12 cellular contexts compared by ENCODE assay signal in genomic region chr16:5073279-5073629, GRCh38. TPM values are rescaled to one million over a fixed set of nuclear protein-coding genes. Genes with fewer than 3 reads are reported as not detected.
A peak's percentile ranks its signal among the peaks of the same experiment; 100 is the strongest.
DNase-seq lines count a peak whose midpoint lies in the region; ATAC-seq and TF ChIP-seq lines count a peak whose summit lies in the region.
"Had no signal": no experiment of that assay in that cellular context is flagged by ENCODE, and none has a peak within 500 bp of the region (broad histone marks: within the 10 kb centered on the region; RNA-seq: fewer than 3 reads in every experiment).

No MANE protein-coding gene starts in this region.

- no peak for DNase-seq in activated T-cell treated with anti-CD3 and anti-CD28 coated beads, Interleukin-2, amount 50 U/mL, for 24 hours
- no peak for DNase-seq in activated T-cell treated with anti-CD3 and anti-CD28 coated beads, Interleukin-2, amount 50 U/mL, for 48 hours
- no peak for DNase-seq in OCI-LY7 (ENCODE audit: low spot score)
- no peak for DNase-seq in effector memory CD8-positive, alpha-beta T cell
- DNase-seq in progenitor cell of endocrine pancreas (ENCODE audit: low spot score, unreplicated experiment): no peak
- DNase-seq in AG20443 (ENCODE audit: low spot score): no peak
- DNase-seq: anterior cingulate cortex, NCI-H345, RPMI8226 had no signal

- no peak overlapping the region for H2AFZ ChIP-seq in OCI-LY7 (ENCODE audit: low read length)

- intact Hi-C loops in OCI-LY7 (cut with micrococcal nuclease; ENCODE audit: unreplicated experiment): no loop called here

- BruUV-seq in OCI-LY7 (replicated peaks; lab: Mats Ljungman, UMichigan): no TSS peak

- no peaks in the 10 kb centered on the region for H3K9me3 Mint-ChIP-seq in activated T-cell treated with anti-CD3 and anti-CD28 coated beads, Interleukin-2, amount 50 U/mL, for 24 hours
- H3K9me3 Mint-ChIP-seq in effector memory CD8-positive, alpha-beta T cell: no peaks in the 10 kb centered on the region
- H3K9me3 Mint-ChIP-seq in progenitor cell of endocrine pancreas (ENCODE audit: low read depth): no peaks in the 10 kb centered on the region

- no peak for TF ChIP-seq CTCF in OCI-LY7 (conservative IDR thresholded peaks at IDR 0.05; ENCODE audit: low read length)
- no peak for TF ChIP-seq CTCF in progenitor cell of endocrine pancreas (IDR thresholded peaks at IDR 0.05; ENCODE audit: unreplicated experiment)

- CTCF ChIA-PET in OCI-LY7 (lab: Charles Lee; ENCODE audit: unreplicated experiment): interaction anchor here (0.6 kb wide), 1 partner anchor 18 kb away, joined by 5 read pairs; no protein-coding TSS in a partner anchor

- H3K79me2 ChIP-seq in OCI-LY7 (ENCODE audit: insufficient read depth, low read depth, low read length): peaks cover 13% of the 10 kb centered on the region; the same call in 1 of the 2 replicates

- peaks cover 19% of the 10 kb centered on the region for H3K4me1 ChIP-seq in OCI-LY7 (ENCODE audit: insufficient read depth, low read length, poor library complexity, severe bottlenecking)

- H3K4me3 Mint-ChIP-seq in activated T-cell treated with anti-CD3 and anti-CD28 coated beads, Interleukin-2, amount 50 U/mL, for 24 hours: peak overlapping the region; percentile 99
- peak overlapping the region; percentile 96 for H3K4me3 Mint-ChIP-seq in effector memory CD8-positive, alpha-beta T cell
- H3K4me3 Mint-ChIP-seq in progenitor cell of endocrine pancreas (ENCODE audit: low read depth): peak overlapping the region; percentile 96

- peaks cover 37% of the 10 kb centered on the region for H3K36me3 ChIP-seq in OCI-LY7 (ENCODE audit: insufficient read depth, low read length)

- H3K27me3 Mint-ChIP-seq in activated T-cell treated with anti-CD3 and anti-CD28 coated beads, Interleukin-2, amount 50 U/mL, for 24 hours: no peaks in the 10 kb centered on the region
- no peaks in the 10 kb centered on the region for H3K27me3 Mint-ChIP-seq in effector memory CD8-positive, alpha-beta T cell
- H3K27me3 Mint-ChIP-seq in progenitor cell of endocrine pancreas: no peaks in the 10 kb centered on the region

- peak overlapping the region; percentile 78 for H3K4me2 ChIP-seq in OCI-LY7 (ENCODE audit: low read length)

- no peaks in the 10 kb centered on the region for H3K9me3 ChIP-seq in OCI-LY7 (ENCODE audit: low read length)

- peak overlapping the region; percentile 78 for H3K4me3 ChIP-seq in OCI-LY7 (ENCODE audit: low read depth, low read length, poor library complexity, severe bottlenecking)

- no peak for ATAC-seq in effector memory CD8-positive, alpha-beta T cell (replicated peaks)
- ATAC-seq in GM21576 (IDR thresholded peaks at IDR 0.05; ENCODE audit: unreplicated experiment) (no peak), HG02973 (IDR thresholded peaks at IDR 0.05; ENCODE audit: unreplicated experiment) (no peak)

- no peak overlapping the region for H3K27ac ChIP-seq in OCI-LY7 (ENCODE audit: low read depth, low read length, poor library complexity, severe bottlenecking)
- H3K27ac ChIP-seq: VCaP had no signal

- H3K9me2 ChIP-seq in OCI-LY7 (ENCODE audit: insufficient read depth, low read length): no peaks in the 10 kb centered on the region

- peak overlapping the region; percentile 97 for H3K27ac Mint-ChIP-seq in activated T-cell treated with anti-CD3 and anti-CD28 coated beads, Interleukin-2, amount 50 U/mL, for 24 hours
- peak overlapping the region; percentile 41 to 98 for H3K27ac Mint-ChIP-seq in effector memory CD8-positive, alpha-beta T cell
- no peak overlapping the region for H3K27ac Mint-ChIP-seq in progenitor cell of endocrine pancreas

- POLR2A ChIA-PET in OCI-LY7 (lab: Charles Lee): interaction anchor here (1.8 kb wide), 1 partner anchor 25 kb away, joined by 7 read pairs; no protein-coding TSS in a partner anchor

- H3K36me3 Mint-ChIP-seq in activated T-cell treated with anti-CD3 and anti-CD28 coated beads, Interleukin-2, amount 50 U/mL, for 24 hours (ENCODE audit: low read depth): peaks cover 56% of the 10 kb centered on the region
- H3K36me3 Mint-ChIP-seq in effector memory CD8-positive, alpha-beta T cell (ENCODE audit: insufficient read depth): peaks cover 45% of the 10 kb centered on the region
- peaks cover 5% of the 10 kb centered on the region for H3K36me3 Mint-ChIP-seq in progenitor cell of endocrine pancreas (ENCODE audit: insufficient read depth)

- H3K4me1 Mint-ChIP-seq in activated T-cell treated with anti-CD3 and anti-CD28 coated beads, Interleukin-2, amount 50 U/mL, for 24 hours (ENCODE audit: low read depth): peaks cover 30% of the 10 kb centered on the region
- H3K4me1 Mint-ChIP-seq in effector memory CD8-positive, alpha-beta T cell (ENCODE audit: low read depth in 2 of 2): peaks cover 27% of the 10 kb centered on the region in 2 donors
- peaks cover 1% of the 10 kb centered on the region for H3K4me1 Mint-ChIP-seq in progenitor cell of endocrine pancreas (ENCODE audit: low read depth)

- no peaks in the 10 kb centered on the region for H4K20me1 ChIP-seq in OCI-LY7 (ENCODE audit: insufficient read depth, low read length)

RNA-seq across cellular contexts. Expression of gene ALG1, which starts 1.6 kb away (rescaled TPM):
- total RNA-seq in OCI-LY7 (2014; rRNA removed; shearing (Covaris generic)): 13.7 TPM in 2 replicates
- 20.5 and 23.1 TPM in 2 replicates for total RNA-seq in OCI-LY7 (2022)
- total RNA-seq in progenitor cell of endocrine pancreas: 28.4 and 30.8 TPM in 2 replicates

RNA-seq across cellular contexts. Expression of gene C16orf89, which starts 7.5 kb away (rescaled TPM):
- not detected in 2 replicates for total RNA-seq in OCI-LY7 (2014; rRNA removed; shearing (Covaris generic))
- total RNA-seq in OCI-LY7 (2022) (not detected in 2 replicates), progenitor cell of endocrine pancreas (not detected in 2 replicates)

RNA-seq across cellular contexts. Expression of gene EEF2KMT, which starts 24.3 kb away (rescaled TPM):
- total RNA-seq in OCI-LY7 (2014; rRNA removed; shearing (Covaris generic)): 9.2 and 11.5 TPM in 2 replicates
- total RNA-seq in OCI-LY7 (2022) (13.0 and 18.5 TPM in 2 replicates), progenitor cell of endocrine pancreas (11.2 and 13.7 TPM in 2 replicates)

RNA-seq across cellular contexts. Expression of gene NAGPA, which starts 39.5 kb away (rescaled TPM):
- total RNA-seq in OCI-LY7 (2014; rRNA removed; shearing (Covaris generic)): 12.8 and 15.6 TPM in 2 replicates
- total RNA-seq in OCI-LY7 (2022) (12.2 and 14.6 TPM in 2 replicates), progenitor cell of endocrine pancreas (28.4 and 29.2 TPM in 2 replicates)
